23 cellular contexts compared by ENCODE assay signal in the genomic region with DNA sequence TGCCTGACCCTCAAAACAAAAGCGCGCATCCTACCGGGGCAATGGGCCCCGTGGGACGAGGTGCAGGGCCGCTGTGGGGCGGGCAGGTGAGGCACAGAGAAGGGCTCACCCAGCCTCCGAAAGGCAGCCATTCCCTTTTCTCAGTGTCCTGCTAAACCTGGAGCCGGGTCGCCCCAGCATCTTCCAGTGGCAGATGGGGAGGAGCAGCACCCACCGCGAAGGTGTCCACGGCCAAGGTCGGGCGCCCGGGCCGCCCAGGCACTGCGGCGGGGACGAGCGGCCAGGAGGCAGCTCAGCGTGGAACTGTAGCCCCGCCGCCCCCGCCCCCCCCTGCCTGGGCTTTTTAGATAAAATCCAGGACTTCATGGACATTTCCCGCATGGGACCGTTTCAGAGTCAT. TPM values are rescaled to one million over a fixed set of nuclear protein-coding genes. Genes with fewer than 3 reads are reported as not detected.
"Had no signal": no experiment of that assay in that cellular context is flagged by ENCODE, and none has a peak within 500 bp of the region (broad histone marks: within the 10 kb centered on the region; RNA-seq: fewer than 3 reads in every experiment).

No MANE protein-coding gene starts in this region.

- ATAC-seq: HepG2 had no signal

- H3K4me3 ChIP-seq: MG63 had no signal

- H3K9me3 ChIP-seq: MG63, SK-N-SH had no signal

- DNase-seq: Karpas-422, KBM-7, MG63, NCI-H1092, NCI-H1105 treated with DMSO at 0.1 percent for 48 hours, NCI-H1417 treated with DMSO at 0.1 percent for 48 hours, NCI-H146, NCI-H1694 treated with DMSO at 0.1 percent for 48 hours, NCI-H1930, NCI-H2081, NCI-H2107, NCI-H2227 treated with DMSO at 0.1 percent for 48 hours, NCI-H524, NCI-H526 treated with DMSO at 0.1 percent for 48 hours, NCI-H748 treated with DMSO at 0.1 percent for 48 hours, SHP77, SK-N-SH, SW 1271 had no signal

- H3K27me3 Mint-ChIP-seq: IgD-negative memory B cell had no signal

- H3K36me3 ChIP-seq: MG63 had no signal

- H3K27ac ChIP-seq: RWPE1 had no signal

- H3K27me3 ChIP-seq: MG63 had no signal

RNA-seq across cellular contexts. Expression of a gene that starts 19.2 kb away (rescaled TPM):
- total RNA-seq: HT1080 had no signal

RNA-seq across cellular contexts. Expression of a gene that starts 41.0 kb away (rescaled TPM):
- total RNA-seq: HepG2, HT1080, NCI-H460 had no signal
